17 cellular contexts compared by ENCODE assay signal in the genomic region with DNA sequence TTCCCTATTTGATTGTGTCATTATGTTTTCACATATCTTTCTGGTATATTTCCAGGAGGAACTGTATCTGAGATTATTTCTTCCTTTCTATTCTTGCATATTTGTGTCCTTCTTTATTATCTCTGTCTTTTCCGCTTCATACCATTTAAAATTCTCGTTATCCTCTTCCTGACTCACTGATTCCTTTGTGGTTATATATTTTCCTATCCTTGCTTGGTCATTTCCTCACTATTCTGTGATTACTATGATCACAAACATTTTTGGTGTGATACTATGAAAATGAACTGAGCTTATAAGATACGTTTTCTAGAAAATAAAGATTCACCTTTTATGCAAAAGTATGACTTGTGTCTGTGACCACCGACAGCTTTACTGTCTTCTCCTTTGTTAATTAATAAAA. TPM values are rescaled to one million over a fixed set of nuclear protein-coding genes. Genes with fewer than 3 reads are reported as not detected.
DNase-seq lines count a peak whose midpoint lies in the region; ATAC-seq and TF ChIP-seq lines count a peak whose summit lies in the region.
"Had no signal": no experiment of that assay in that cellular context is flagged by ENCODE, and none has a peak within 500 bp of the region (broad histone marks: within the 10 kb centered on the region; RNA-seq: fewer than 3 reads in every experiment).

No MANE protein-coding gene starts in this region.

- 73% methylated on average over 3 of the region's 4 CpGs for WGBS in mesenchymal stem cell

- H3K14ac ChIP-seq in mesenchymal stem cell (ENCODE audit: low read length in 2 of 2), result no peak overlapping the region

- no peak overlapping the region for H4K91ac ChIP-seq in mesenchymal stem cell (ENCODE audit: low read length)

- peaks cover 0 to 4% of the 10 kb centered on the region in 2 experiments for H3K27me3 ChIP-seq in mesenchymal stem cell (ENCODE audit: control insufficient read depth in 1 of 2, insufficient read depth in 1 of 2, low read length in 2 of 2)

- no peak for ATAC-seq in GM21367 (IDR thresholded peaks at IDR 0.05; ENCODE audit: unreplicated experiment)
- no peak for ATAC-seq in HG02870 (IDR thresholded peaks at IDR 0.05; ENCODE audit: unreplicated experiment)
- ATAC-seq: K562, Panc1, Right ventricle myocardium inferior had no signal

- POLR2A ChIA-PET in OCI-LY7 (lab: Charles Lee), result interaction anchor here (0.6 to 2.8 kb wide), 6 partner anchors 9 to 176 kb away, joined by 4 to 15 read pairs (median 6); no protein-coding TSS in a partner anchor

- H3K18ac ChIP-seq in mesenchymal stem cell (ENCODE audit: low read depth in 1 of 2, low read length in 2 of 2), result no peak overlapping the region

- H2AFZ ChIP-seq in OCI-LY7 (ENCODE audit: low read length) (peak overlapping the region; percentile 65), mesenchymal stem cell (ENCODE audit: low read depth, low read length) (no peak overlapping the region)

- H3K9me3 ChIP-seq in OCI-LY7 (ENCODE audit: low read length) (no peaks in the 10 kb centered on the region), mesenchymal stem cell (ENCODE audit: control insufficient read depth, low read length) (no peaks in the 10 kb centered on the region)

- no peak overlapping the region for H3K27ac ChIP-seq in OCI-LY7 (ENCODE audit: low read depth, low read length, poor library complexity, severe bottlenecking)
- no peak overlapping the region for H3K27ac ChIP-seq in mesenchymal stem cell (ENCODE audit: low read length, poor library complexity, severe bottlenecking)

- no peak overlapping the region for H4K8ac ChIP-seq in mesenchymal stem cell (ENCODE audit: low read length)

- intact Hi-C loops in OCI-LY7 (cut with micrococcal nuclease; ENCODE audit: unreplicated experiment), result no loop called here

- no peak overlapping the region for H2AK5ac ChIP-seq in mesenchymal stem cell (ENCODE audit: low read length, severe bottlenecking)

- H2BK12ac ChIP-seq in mesenchymal stem cell (ENCODE audit: low read length in 2 of 2), result no peak overlapping the region

- H2BK15ac ChIP-seq in mesenchymal stem cell (ENCODE audit: low read depth, poor library complexity, severe bottlenecking), result no peak overlapping the region

- H3K4me3 ChIP-seq in OCI-LY7 (ENCODE audit: low read depth, low read length, poor library complexity, severe bottlenecking) (no peak overlapping the region), cardiac fibroblast (replicated peaks in 1 of 2; ENCODE audit: low read depth in 2 of 2, low read length in 2 of 2) (no peak overlapping the region), mesenchymal stem cell (ENCODE audit: insufficient read depth in 1 of 2, low read depth in 1 of 2, low read length in 2 of 2) (no peak overlapping the region)
- H3K4me3 ChIP-seq: K562 had no signal

- H3K79me1 ChIP-seq in mesenchymal stem cell (replicated peaks; ENCODE audit: low read length, poor library complexity, severe bottlenecking), result no peaks in the 10 kb centered on the region

- TF ChIP-seq CTCF in OCI-LY7 (conservative IDR thresholded peaks at IDR 0.05; ENCODE audit: low read length) (no peak), cardiac fibroblast (IDR thresholded peaks at IDR 0.05; ENCODE audit: low read depth, low read length) (no peak)

- H3K9me2 ChIP-seq in OCI-LY7 (ENCODE audit: insufficient read depth, low read length), result 0 out of 2 replicates have a peak, but pooled peaks cover 4% of the 10 kb centered on the region

- CTCF ChIA-PET in OCI-LY7 (lab: Charles Lee; ENCODE audit: unreplicated experiment), result interaction anchor here (1.5 kb wide), 1 partner anchor 120 kb away, joined by 3 read pairs; no protein-coding TSS in a partner anchor

- H3K36me3 ChIP-seq in OCI-LY7 (ENCODE audit: insufficient read depth, low read length) (no peaks in the 10 kb centered on the region), mesenchymal stem cell (ENCODE audit: control insufficient read depth in 1 of 2, insufficient read depth in 2 of 2, low read depth in 1 of 2, low read length in 2 of 2) (no peaks in the 10 kb centered on the region)

- peak overlapping the region; percentile 28; the same call in 1 of the 2 replicates for H3K4me2 ChIP-seq in OCI-LY7 (ENCODE audit: low read length)
- H3K4me2 ChIP-seq in mesenchymal stem cell (ENCODE audit: low read length, poor library complexity, severe bottlenecking), result no peak overlapping the region

- DNase-seq in EL (peak; percentile 20), OCI-LY7 (ENCODE audit: low spot score) (no peak), cardiac fibroblast (ENCODE audit: low read depth in 2 of 2) (peak; percentile 34 to 66), mesenchymal stem cell (no peak), kidney tubule cell (ENCODE audit: low spot score) (no peak), NCI-H2171 treated with DMSO at 0.1 percent for 48 hours (lab: John Stamatoyannopoulos, UW) (no peak)
- DNase-seq: ACHN, COR-L47, H9, NCI-H1436, NCI-H2081, NCI-H524 had no signal

- no peak overlapping the region for H2BK5ac ChIP-seq in mesenchymal stem cell (ENCODE audit: low read depth, low read length, poor library complexity, severe bottlenecking)

- H3K4ac ChIP-seq in mesenchymal stem cell (ENCODE audit: low read depth in 1 of 2, low read length in 2 of 2), result no peak overlapping the region

- no peaks in the 10 kb centered on the region for H3K79me2 ChIP-seq in OCI-LY7 (ENCODE audit: insufficient read depth, low read depth, low read length)

- H3K4me1 ChIP-seq in OCI-LY7 (ENCODE audit: insufficient read depth, low read length, poor library complexity, severe bottlenecking) (peaks cover 16% of the 10 kb centered on the region), mesenchymal stem cell (ENCODE audit: control insufficient read depth, insufficient read depth, low read depth, low read length) (no peaks in the 10 kb centered on the region)

- no peaks in the 10 kb centered on the region for H4K20me1 ChIP-seq in OCI-LY7 (ENCODE audit: insufficient read depth, low read length)

- no TSS peak for BruUV-seq in OCI-LY7 (replicated peaks; lab: Mats Ljungman, UMichigan)

- H3K23ac ChIP-seq in mesenchymal stem cell (ENCODE audit: low read length in 2 of 2), result no peak overlapping the region

- peak overlapping the region; percentile 39 for H3K9ac ChIP-seq in mesenchymal stem cell (ENCODE audit: low read length)

- no peak overlapping the region for H2BK120ac ChIP-seq in mesenchymal stem cell (ENCODE audit: low read depth, low read length)

RNA-seq across cellular contexts. Expression of gene MYCT1, which starts 26.6 kb away (rescaled TPM):
- 0.47 and 1.7 TPM in 2 replicates for total RNA-seq in OCI-LY7 (2014; rRNA removed; shearing (Covaris generic))
- total RNA-seq in OCI-LY7 (2022), result 2.9 and 3.5 TPM in 2 replicates
- 0.01 TPM for polyA plus RNA-seq in mesenchymal stem cell (2013, experiment 1 of 2)
- polyA plus RNA-seq in mesenchymal stem cell (2013, experiment 2 of 2), result 0.04 TPM

RNA-seq across cellular contexts. Expression of gene SYNE1, which starts 34.0 kb away (rescaled TPM):
- total RNA-seq in OCI-LY7 (2014; rRNA removed; shearing (Covaris generic)), result 53.1 and 74.6 TPM in 2 replicates
- 140 and 174 TPM in 2 replicates for total RNA-seq in OCI-LY7 (2022)
- polyA plus RNA-seq in mesenchymal stem cell (2013, experiment 1 of 2), result 15.3 TPM
- polyA plus RNA-seq in mesenchymal stem cell (2013, experiment 2 of 2), result 16.7 TPM

Comparison
In these comparisons a context has a peak if more than half of its experiments do, and no peak if none do; other contexts are left out.
1. DNase-seq: peak in EL (single experiment) and cardiac fibroblast (2 of 2); none in OCI-LY7 (single experiment), mesenchymal stem cell (single experiment), kidney tubule cell (single experiment) and NCI-H2171 treated with DMSO at 0.1 percent for 48 hours (single experiment).